Comparison of ENCODE assay signal across 13 cellular contexts in genomic region chr3:122298239-122298638, GRCh38. TPM values are rescaled to one million over a fixed set of nuclear protein-coding genes. Genes with fewer than 3 reads are reported as not detected.
DNase-seq lines count a peak whose midpoint lies in the region; ATAC-seq and TF ChIP-seq lines count a peak whose summit lies in the region.
"Had no signal": no experiment of that assay in that cellular context is flagged by ENCODE, and none has a peak within 500 bp of the region (broad histone marks: within the 10 kb centered on the region; RNA-seq: fewer than 3 reads in every experiment).

No MANE protein-coding gene starts in this region.

- H3K4me3 Mint-ChIP-seq in activated CD8-positive, alpha-beta T cell treated with anti-CD3 and anti-CD28 coated beads, Interleukin-2, amount 10 ng/mL, durations not matched to agents 7 days and 5 days = no peak overlapping the region
- H3K4me3 Mint-ChIP-seq in endothelial cell (ENCODE audit: unreplicated experiment) = no peak overlapping the region
- H3K4me3 Mint-ChIP-seq: immature natural killer cell had no signal

- H3K4me1 Mint-ChIP-seq in activated CD8-positive, alpha-beta T cell treated with anti-CD3 and anti-CD28 coated beads, Interleukin-2, amount 10 ng/mL, durations not matched to agents 7 days and 5 days (ENCODE audit: low read depth) = peaks cover 29% of the 10 kb centered on the region
- H3K4me1 Mint-ChIP-seq in endothelial cell (ENCODE audit: unreplicated experiment) = peaks cover 4% of the 10 kb centered on the region
- H3K4me1 Mint-ChIP-seq: immature natural killer cell had no signal

- peak; percentile 48 for TF ChIP-seq CTCF in GM12864 (IDR thresholded peaks at IDR 0.05; ENCODE audit: low read depth, low read length, missing control alignments)
- TF ChIP-seq CTCF in endothelial cell (IDR thresholded peaks at IDR 0.05; ENCODE audit: unreplicated experiment) = no peak

- CTCF ChIA-PET in activated CD8-positive, alpha-beta T cell treated with anti-CD3 and anti-CD28 coated beads, Interleukin-2, amount 10 ng/mL, durations not matched to agents 7 days and 5 days (lab: Charles Lee) = no interaction called here

- no peaks in the 10 kb centered on the region for H3K9me3 Mint-ChIP-seq in activated CD8-positive, alpha-beta T cell treated with anti-CD3 and anti-CD28 coated beads, Interleukin-2, amount 10 ng/mL, durations not matched to agents 7 days and 5 days (ENCODE audit: insufficient read depth)
- no peaks in the 10 kb centered on the region for H3K9me3 Mint-ChIP-seq in endothelial cell (ENCODE audit: unreplicated experiment)

- no peaks in the 10 kb centered on the region for H3K36me3 Mint-ChIP-seq in activated CD8-positive, alpha-beta T cell treated with anti-CD3 and anti-CD28 coated beads, Interleukin-2, amount 10 ng/mL, durations not matched to agents 7 days and 5 days (ENCODE audit: low read depth)
- H3K36me3 Mint-ChIP-seq in endothelial cell (ENCODE audit: low read depth, unreplicated experiment) = no peaks in the 10 kb centered on the region
- H3K36me3 Mint-ChIP-seq: immature natural killer cell had no signal

- POLR2A ChIA-PET in activated CD8-positive, alpha-beta T cell treated with anti-CD3 and anti-CD28 coated beads, Interleukin-2, amount 10 ng/mL, durations not matched to agents 7 days and 5 days (lab: Charles Lee) = no interaction called here

- peak; percentile 66 for ATAC-seq in GM19043 (IDR thresholded peaks at IDR 0.05; ENCODE audit: low read depth, unreplicated experiment)
- ATAC-seq in HG03060 (IDR thresholded peaks at IDR 0.05; ENCODE audit: low read depth, unreplicated experiment) = peak; percentile 35
- peak; percentile 60 for ATAC-seq in activated CD8-positive, alpha-beta T cell treated with anti-CD3 and anti-CD28 coated beads, Interleukin-2, amount 10 ng/mL, durations not matched to agents 7 days and 5 days
- ATAC-seq: HepG2 had no signal

- H3K27ac Mint-ChIP-seq in activated CD8-positive, alpha-beta T cell treated with anti-CD3 and anti-CD28 coated beads, Interleukin-2, amount 10 ng/mL, durations not matched to agents 7 days and 5 days = no peak overlapping the region
- no peak overlapping the region for H3K27ac Mint-ChIP-seq in endothelial cell (ENCODE audit: unreplicated experiment)
- H3K27ac Mint-ChIP-seq: immature natural killer cell had no signal

- DNase-seq in GM12864 (ENCODE audit: low read depth) = peak; percentile 63
- DNase-seq in activated CD8-positive, alpha-beta T cell treated with anti-CD3 and anti-CD28 coated beads, Interleukin-2, amount 10 ng/mL, durations not matched to agents 7 days and 5 days = peak; percentile 41
- DNase-seq in endothelial cell (ENCODE audit: low spot score) = no peak
- no peak for DNase-seq in activated gamma-delta T cell (lab: John Stamatoyannopoulos, UW)
- DNase-seq in HPDE6-E6E7 (ENCODE audit: extremely low spot score) = no peak
- no peak for DNase-seq in DMS 273 (lab: John Stamatoyannopoulos, UW; ENCODE audit: unreplicated experiment)
- DNase-seq: amniotic stem cell, immature natural killer cell, NCI-H524 treated with DMSO at 0.1 percent for 48 hours had no signal

- H3K27me3 Mint-ChIP-seq in activated CD8-positive, alpha-beta T cell treated with anti-CD3 and anti-CD28 coated beads, Interleukin-2, amount 10 ng/mL, durations not matched to agents 7 days and 5 days (ENCODE audit: low read depth) = no peaks in the 10 kb centered on the region
- H3K27me3 Mint-ChIP-seq in endothelial cell (ENCODE audit: unreplicated experiment) = no peaks in the 10 kb centered on the region

- no peak overlapping the region for H3K4me3 ChIP-seq in GM12864 (ENCODE audit: low read depth, low read length)

RNA-seq across cellular contexts. Expression of gene CSTA, which starts 26.8 kb away (rescaled TPM):
- not detected for total RNA-seq in activated CD8-positive, alpha-beta T cell treated with anti-CD3 and anti-CD28 coated beads, Interleukin-2, amount 10 ng/mL, durations not matched to agents 7 days and 5 days
- total RNA-seq in endothelial cell (ENCODE audit: unreplicated experiment) = not detected
- total RNA-seq: T-helper 2 cell treated with Interferon-gamma antibody and Interleukin-4, amounts not matched to agents 100 ng/mL and 5 ng/mL, for 36 hours had no signal

Comparison
In these comparisons a context has a peak if more than half of its experiments do, and no peak if none do; other contexts are left out.
1. DNase-seq: peak in GM12864 (single experiment) and activated CD8-positive, alpha-beta T cell treated with anti-CD3 and anti-CD28 coated beads, Interleukin-2, amount 10 ng/mL, durations not matched to agents 7 days and 5 days (single experiment); none in endothelial cell (single experiment), activated gamma-delta T cell (single experiment), HPDE6-E6E7 (single experiment) and DMS 273 (single experiment).
2. Peak in every context shown above with its lines, with median percentiles within 50 percentile points of each other: ATAC-seq.